Comparison of ENCODE assay signal across 9 cellular contexts in genomic region chr1:36320291-36320758, GRCh38. TPM values are rescaled to one million over a fixed set of nuclear protein-coding genes. Genes with fewer than 3 reads are reported as not detected.
DNase-seq lines count a peak whose midpoint lies in the region; ATAC-seq and TF ChIP-seq lines count a peak whose summit lies in the region.
"Had no signal": no experiment of that assay in that cellular context is flagged by ENCODE, and none has a peak within 500 bp of the region (broad histone marks: within the 10 kb centered on the region; RNA-seq: fewer than 3 reads in every experiment).

No MANE protein-coding gene starts in this region.

- intact Hi-C loops in dendritic cell treated with granulocyte-macrophage colony-stimulating factor and Interleukin-4, amounts not matched to agents 40 ng/mL and 50 ng/mL, for 4 days (cut with micrococcal nuclease), result loop anchor here (5.0 kb wide), 1 partner anchor 47 kb away; no protein-coding TSS in a partner anchor

- H3K9ac ChIP-seq in BLaER1 treated with 17β-estradiol and CSF1 and Interleukin-3, amounts not matched to agents 10 nM and 100 nM, result peak overlapping the region in 8 of 11 experiments; percentile 17 to 65 (median 44); a peak in 10 of 22 replicates
- peak overlapping the region; percentile 62 for H3K9ac ChIP-seq in HUES64 (ENCODE audit: low read depth, low read length)

- H3K4me1 Mint-ChIP-seq in dendritic cell treated with granulocyte-macrophage colony-stimulating factor and Interleukin-4, amounts not matched to agents 40 ng/mL and 50 ng/mL, for 4 days (ENCODE audit: low read depth), result peaks cover 35% of the 10 kb centered on the region
- peaks cover 42% of the 10 kb centered on the region for H3K4me1 Mint-ChIP-seq in nephron progenitor cell

- peak overlapping the region in 1 of 11 experiments; percentile 24; a peak in 1 of 22 replicates for H3K27ac ChIP-seq in BLaER1 treated with 17β-estradiol and CSF1 and Interleukin-3, amounts not matched to agents 10 nM and 100 nM
- H3K27ac ChIP-seq in HUES64 (ENCODE audit: low read depth, low read length), result no peak overlapping the region

- H3K27ac Mint-ChIP-seq in dendritic cell treated with granulocyte-macrophage colony-stimulating factor and Interleukin-4, amounts not matched to agents 40 ng/mL and 50 ng/mL, for 4 days, result peak overlapping the region; percentile 86
- H3K27ac Mint-ChIP-seq in nephron progenitor cell, result no peak overlapping the region

- H3K9me3 ChIP-seq in BLaER1 treated with 17β-estradiol and CSF1 and Interleukin-3, amounts not matched to agents 10 nM and 100 nM (replicated peaks in 1 of 11), result no peaks in the 10 kb centered on the region
- H3K9me3 ChIP-seq in HUES64 (ENCODE audit: insufficient read depth, low read depth, low read length), result no peaks in the 10 kb centered on the region

- peaks cover 39 to 50% (median 46%) of the 10 kb centered on the region in 10 experiments for H3K4me1 ChIP-seq in BLaER1 treated with 17β-estradiol and CSF1 and Interleukin-3, amounts not matched to agents 10 nM and 100 nM
- H3K4me1 ChIP-seq in HUES64 (ENCODE audit: insufficient read depth, low read length), result peaks cover 12% of the 10 kb centered on the region; the same call in 1 of the 2 replicates

- ATAC-seq in GM21723 (IDR thresholded peaks at IDR 0.05; ENCODE audit: unreplicated experiment), result no peak
- no peak for ATAC-seq in HG03521 (IDR thresholded peaks at IDR 0.05; ENCODE audit: unreplicated experiment)

- peaks cover 16% of the 10 kb centered on the region for H3K36me3 Mint-ChIP-seq in dendritic cell treated with granulocyte-macrophage colony-stimulating factor and Interleukin-4, amounts not matched to agents 40 ng/mL and 50 ng/mL, for 4 days (ENCODE audit: low read depth)
- H3K36me3 Mint-ChIP-seq in nephron progenitor cell (ENCODE audit: low read depth), result peaks cover 14% of the 10 kb centered on the region

- peaks cover 0 to 31% (median 6%) of the 10 kb centered on the region in 11 experiments; a peak in 10 of 22 replicates for H3K36me3 ChIP-seq in BLaER1 treated with 17β-estradiol and CSF1 and Interleukin-3, amounts not matched to agents 10 nM and 100 nM
- no peaks in the 10 kb centered on the region for H3K36me3 ChIP-seq in HUES64 (ENCODE audit: insufficient read depth, low read length)

- in situ Hi-C loops in GM13977 (cut with MboI; ENCODE audit: low pct_unique_long_range_greater_than_20kb, low sequenced_read_pairs, unreplicated experiment), result no loop called here

- peaks cover 24% of the 10 kb centered on the region for H3K27me3 Mint-ChIP-seq in dendritic cell treated with granulocyte-macrophage colony-stimulating factor and Interleukin-4, amounts not matched to agents 40 ng/mL and 50 ng/mL, for 4 days
- H3K27me3 Mint-ChIP-seq in nephron progenitor cell (ENCODE audit: low read depth, poor library complexity), result peaks cover 10% of the 10 kb centered on the region

- 44% methylated on average over 16 of the region's 16 CpGs for WGBS in HUES64

- H3K9me3 Mint-ChIP-seq in dendritic cell treated with granulocyte-macrophage colony-stimulating factor and Interleukin-4, amounts not matched to agents 40 ng/mL and 50 ng/mL, for 4 days, result no peaks in the 10 kb centered on the region
- no peaks in the 10 kb centered on the region for H3K9me3 Mint-ChIP-seq in nephron progenitor cell

- H3K4me2 ChIP-seq in BLaER1 treated with 17β-estradiol and CSF1 and Interleukin-3, amounts not matched to agents 10 nM and 100 nM, result peak overlapping the region; percentile 88 to 100 (median 97)

- no peak for DNase-seq in nephron progenitor cell
- DNase-seq in GM13977 (ENCODE audit: low spot score), result no peak
- no peak for DNase-seq in occipital lobe (lab: John Stamatoyannopoulos, UW)
- DNase-seq: NCI-H1092 treated with DMSO at 0.1 percent for 48 hours had no signal

- peaks cover 0 to 15% (median 8%) of the 10 kb centered on the region in 11 experiments; a peak in 11 of 22 replicates for H3K27me3 ChIP-seq in BLaER1 treated with 17β-estradiol and CSF1 and Interleukin-3, amounts not matched to agents 10 nM and 100 nM
- peaks cover 48% of the 10 kb centered on the region for H3K27me3 ChIP-seq in HUES64 (ENCODE audit: insufficient read depth, low read length)

- peak overlapping the region; percentile 83 for H3K4me3 Mint-ChIP-seq in dendritic cell treated with granulocyte-macrophage colony-stimulating factor and Interleukin-4, amounts not matched to agents 40 ng/mL and 50 ng/mL, for 4 days
- H3K4me3 Mint-ChIP-seq in nephron progenitor cell, result peak overlapping the region; percentile 74

- H4K20me1 ChIP-seq in BLaER1 treated with 17β-estradiol and CSF1 and Interleukin-3, amounts not matched to agents 10 nM and 100 nM, result peaks cover 0 to 38% (median 15%) of the 10 kb centered on the region in 11 experiments; a peak in 18 of 22 replicates

- peak overlapping the region; percentile 32 to 96 (median 52); a peak in 16 of 20 replicates for H3K4me3 ChIP-seq in BLaER1 treated with 17β-estradiol and CSF1 and Interleukin-3, amounts not matched to agents 10 nM and 100 nM
- peak overlapping the region; percentile 62 for H3K4me3 ChIP-seq in HUES64 (ENCODE audit: low read length)

- TF ChIP-seq CTCF in nephron progenitor cell (IDR thresholded peaks at IDR 0.05) (no peak), GM13977 (IDR thresholded peaks at IDR 0.05; ENCODE audit: extremely low read depth, insufficient read depth, missing control alignments) (no peak)

RNA-seq across cellular contexts. Expression of gene EVA1B, which starts 3.1 kb away (rescaled TPM):
- 17.2 TPM for polyA plus RNA-seq in HUES64 (2013, experiment 1 of 2)
- polyA plus RNA-seq in HUES64 (2013, experiment 2 of 2), result 31.1 TPM
- 4.5 TPM for total RNA-seq in occipital lobe

RNA-seq across cellular contexts. Expression of gene SH3D21, which starts 14.2 kb away (rescaled TPM):
- polyA plus RNA-seq in HUES64 (2013, experiment 1 of 2), result 5.9 TPM
- 7.3 TPM for polyA plus RNA-seq in HUES64 (2013, experiment 2 of 2)
- 3.0 TPM for total RNA-seq in occipital lobe
